ENCODE assay signal across 2 cellular contexts in the genomic region with DNA sequence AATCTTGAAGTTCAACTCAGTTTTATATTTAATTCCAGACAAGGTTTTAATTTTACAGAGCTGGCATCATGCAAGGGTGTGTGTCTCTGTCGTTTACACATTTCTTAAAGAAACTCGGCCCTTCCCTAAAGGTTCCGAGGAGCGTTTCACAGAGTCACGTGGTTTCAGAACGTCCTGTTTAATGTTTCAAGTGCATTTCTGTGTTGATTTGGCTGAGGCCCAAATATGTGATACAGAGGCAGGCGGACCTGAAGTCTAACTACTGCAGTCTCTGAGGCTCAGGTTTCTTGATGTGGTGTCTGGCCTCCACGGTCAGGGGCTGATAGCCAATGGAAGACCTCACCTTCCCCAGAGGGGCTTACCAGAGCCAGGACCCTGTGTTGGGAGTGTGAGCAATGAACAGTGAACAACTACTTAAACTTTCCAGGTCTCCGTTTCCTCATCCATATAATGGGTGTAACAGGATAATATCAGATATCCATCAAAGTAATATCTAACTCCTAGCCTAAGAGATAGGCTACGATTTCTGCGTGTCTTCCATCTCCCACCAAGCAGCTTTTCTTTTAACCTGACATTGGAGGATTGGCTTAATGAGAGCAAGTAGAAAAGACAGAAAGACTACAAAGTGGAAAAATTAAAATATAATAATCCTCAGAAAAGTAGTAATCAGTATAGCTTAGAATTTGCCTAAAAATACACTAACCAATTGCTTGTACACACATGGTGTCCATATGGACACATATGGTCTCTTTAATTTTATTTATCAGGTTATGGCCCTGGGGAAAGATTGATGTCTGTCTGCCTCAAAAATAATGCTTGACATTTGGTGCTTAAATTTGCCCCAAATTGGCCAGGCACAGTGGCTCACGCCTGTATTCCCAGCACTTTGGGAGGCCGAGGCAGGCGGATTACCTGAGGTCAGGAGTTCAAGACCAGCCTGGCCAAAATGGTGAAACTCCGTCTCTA.
TF ChIP-seq lines count a peak whose summit lies in the region.

No MANE protein-coding gene starts in this region.

TF ChIP-seq in HEK293, 187 proteins besides CTCF, POLR2A, EP300 and RAD21:
- TF ChIP-seq ZNF324 (tag by site-specific recombination; IDR thresholded peaks at IDR 0.05): no peak
- TF ChIP-seq, protein P1, sequence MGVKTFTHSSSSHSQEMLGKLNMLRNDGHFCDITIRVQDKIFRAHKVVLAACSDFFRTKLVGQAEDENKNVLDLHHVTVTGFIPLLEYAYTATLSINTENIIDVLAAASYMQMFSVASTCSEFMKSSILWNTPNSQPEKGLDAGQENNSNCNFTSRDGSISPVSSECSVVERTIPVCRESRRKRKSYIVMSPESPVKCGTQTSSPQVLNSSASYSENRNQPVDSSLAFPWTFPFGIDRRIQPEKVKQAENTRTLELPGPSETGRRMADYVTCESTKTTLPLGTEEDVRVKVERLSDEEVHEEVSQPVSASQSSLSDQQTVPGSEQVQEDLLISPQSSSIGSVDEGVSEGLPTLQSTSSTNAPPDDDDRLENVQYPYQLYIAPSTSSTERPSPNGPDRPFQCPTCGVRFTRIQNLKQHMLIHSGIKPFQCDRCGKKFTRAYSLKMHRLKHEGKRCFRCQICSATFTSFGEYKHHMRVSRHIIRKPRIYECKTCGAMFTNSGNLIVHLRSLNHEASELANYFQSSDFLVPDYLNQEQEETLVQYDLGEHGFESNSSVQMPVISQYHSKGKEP (tag by site-specific recombination; IDR thresholded peaks at IDR 0.05): peak; percentile 53; the same call in 1 of the 2 replicates
- TF ChIP-seq OSR2 (tag by site-specific recombination; IDR thresholded peaks at IDR 0.05): peak; percentile 56
- TF ChIP-seq ZBTB17 (tag by site-specific recombination; IDR thresholded peaks at IDR 0.05): peak; percentile 19; the same call in 1 of the 2 replicates
- peak; percentile 12; the same call in 1 of the 2 replicates for TF ChIP-seq ZNF660 (tag by site-specific recombination; IDR thresholded peaks at IDR 0.05)
- no peak for TF ChIP-seq ZXDB (tag by site-specific recombination; IDR thresholded peaks at IDR 0.05)

TF ChIP-seq in H1, 55 proteins besides CTCF, POLR2A, EP300 and RAD21:
- TF ChIP-seq GABPA (IDR thresholded peaks at IDR 0.05; ENCODE audit: borderline replicate concordance, insufficient read depth, low read length) (no peak), NRF1 (IDR thresholded peaks at IDR 0.05; ENCODE audit: low read depth, low read length) (no peak), ZNF274 (IDR thresholded peaks at IDR 0.05; ENCODE audit: borderline replicate concordance, extremely low read depth, low read length) (no peak), TBP (IDR thresholded peaks at IDR 0.05; ENCODE audit: low read depth, low read length) (no peak), KDM4A (IDR thresholded peaks at IDR 0.05; ENCODE audit: low read depth, low read length, severe bottlenecking) (no peak), SRF (IDR thresholded peaks at IDR 0.05; ENCODE audit: low read depth, low read length) (no peak), CEBPB (IDR thresholded peaks at IDR 0.05; ENCODE audit: low read depth, low read length) (no peak), CBX5 (IDR thresholded peaks at IDR 0.05; ENCODE audit: low read depth, low read length) (no peak), HDAC2 (IDR thresholded peaks at IDR 0.05; ENCODE audit: borderline replicate concordance in 1 of 2, low read depth in 2 of 2, low read length in 2 of 2) (no peak), SP2 (IDR thresholded peaks at IDR 0.05; ENCODE audit: low read length) (no peak)
